Comparison of ENCODE assay signal across 18 cellular contexts in the genomic region with DNA sequence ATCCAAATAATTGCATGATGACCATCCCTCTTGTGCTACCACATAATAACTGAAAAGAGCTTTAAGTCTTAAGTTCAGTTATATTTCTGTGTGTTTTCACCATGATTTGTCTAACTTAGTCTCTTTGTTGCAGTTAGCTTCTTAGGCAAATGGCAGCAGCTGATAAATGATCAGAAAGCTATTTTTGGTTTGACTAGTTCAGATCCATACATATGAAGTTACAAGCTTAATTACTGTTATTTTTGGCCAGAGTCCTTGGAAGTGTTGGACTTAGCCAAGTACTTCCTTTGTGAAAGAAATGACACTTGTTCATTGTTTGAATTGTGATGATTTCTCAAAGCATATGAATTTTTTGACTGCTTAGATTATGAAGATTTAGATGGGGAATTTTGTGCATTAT. TPM values are rescaled to one million over a fixed set of nuclear protein-coding genes. Genes with fewer than 3 reads are reported as not detected.
DNase-seq lines count a peak whose midpoint lies in the region; ATAC-seq, FAIRE-seq and TF ChIP-seq lines count a peak whose summit lies in the region.
"Had no signal": no experiment of that assay in that cellular context is flagged by ENCODE, and none has a peak within 500 bp of the region (broad histone marks: within the 10 kb centered on the region; RNA-seq: fewer than 3 reads in every experiment).

No MANE protein-coding gene starts in this region.

- H3K27me3 ChIP-seq in small intestine (ENCODE audit: control insufficient read depth in 2 of 2, insufficient read depth in 2 of 2, low read length in 2 of 2), result no peaks in the 10 kb centered on the region

- peaks cover 13% of the 10 kb centered on the region for H3K4me1 ChIP-seq in HEK293 (ENCODE audit: control insufficient read depth, insufficient read depth, low read length)
- H3K4me1 ChIP-seq in small intestine (ENCODE audit: control insufficient read depth in 2 of 2, insufficient read depth in 1 of 2, low read depth in 1 of 2, low read length in 1 of 2), result peaks cover 0 to 3% of the 10 kb centered on the region in 2 donors

- H3K36me3 ChIP-seq in HEK293 (ENCODE audit: control insufficient read depth in 2 of 2, insufficient read depth in 1 of 2, low read length in 2 of 2) (no peaks in the 10 kb centered on the region), small intestine (ENCODE audit: control insufficient read depth in 2 of 2, insufficient read depth in 2 of 2, low read length in 2 of 2) (no peaks in the 10 kb centered on the region)

- H3K9me3 ChIP-seq in HEK293 (ENCODE audit: control insufficient read depth, insufficient read depth, low read depth, low read length) (no peaks in the 10 kb centered on the region), small intestine (ENCODE audit: control insufficient read depth, low read depth) (no peaks in the 10 kb centered on the region)

- TF ChIP-seq CTCF in HEK293 (tag by site-specific recombination; IDR thresholded peaks at IDR 0.05), result no peak

- H3K27ac ChIP-seq in HEK293 (ENCODE audit: extremely low read depth, low read depth, low read length) (no peak overlapping the region), small intestine (ENCODE audit: low read depth in 1 of 2, low read length in 1 of 2) (no peak overlapping the region)
- H3K27ac ChIP-seq: KMS-11 had no signal

- CTCF ChIA-PET in HEK293 (lab: Yijun Ruan, JAX), result interaction anchor here (0.6 to 2.5 kb wide), 3 partner anchors 9 to 322 kb away, joined by 3 to 10 read pairs (median 6); no protein-coding TSS in a partner anchor

- H3K4me3 ChIP-seq in HEK293 (ENCODE audit: low read depth, low read length), result no peak overlapping the region
- no peak overlapping the region for H3K4me3 ChIP-seq in small intestine (ENCODE audit: low read depth in 1 of 2, low read length in 2 of 2)

- peak; percentile 30 for DNase-seq in EL
- DNase-seq in astrocyte of the hippocampus (ENCODE audit: low read depth, low spot score), result peak; percentile 29
- peak; percentile 33 to 72 for DNase-seq in lung microvascular endothelial cell (ENCODE audit: low read depth in 2 of 2)
- DNase-seq in NCI-H510A treated with DMSO at 0.1 percent for 48 hours (lab: John Stamatoyannopoulos, UW), result no peak
- DNase-seq in small intestine, result no peak
- DNase-seq: C1 segment of cervical spinal cord; NCI-H1694 treated with DMSO at 0.1 percent for 48 hours; nephron progenitor cell; stimulated activated CD4-positive, alpha-beta T cell treated with anti-CD3 and anti-CD28 coated beads, Interleukin-4, amount 100 ng/mL, for 4 hours; stimulated activated naive B cell treated with anti-CD40 and anti-IgM and Interleukin-4, amounts not matched to agents 10 μg/mL and 1 μg/mL and 100 μg/mL, for 72 hours; T-helper 9 cell had no signal

- ATAC-seq in GM18868 (IDR thresholded peaks at IDR 0.05; ENCODE audit: unreplicated experiment), result no peak
- ATAC-seq: Right ventricle myocardium inferior, sciatic nerve had no signal

- POLR2A ChIA-PET in HEK293 (lab: Yijun Ruan, JAX), result interaction anchor here (0.7 to 0.9 kb wide), 2 partner anchors 53 to 112 kb away, joined by 3 read pairs; no protein-coding TSS in a partner anchor

- FAIRE-seq in small intestine (lab: Jason Lieb, UNC), result no peak
- FAIRE-seq: colon, urothelium cell line had no signal

TF ChIP-seq in HEK293, 187 proteins besides CTCF, POLR2A, EP300 and RAD21:
- TF ChIP-seq FEZF1 (tag by site-specific recombination; IDR thresholded peaks at IDR 0.05) (peak; percentile 52; the same call in 1 of the 2 replicates), GLI4 (tag by site-specific recombination; IDR thresholded peaks at IDR 0.05) (no peak)
- TF ChIP-seq, protein P1, sequence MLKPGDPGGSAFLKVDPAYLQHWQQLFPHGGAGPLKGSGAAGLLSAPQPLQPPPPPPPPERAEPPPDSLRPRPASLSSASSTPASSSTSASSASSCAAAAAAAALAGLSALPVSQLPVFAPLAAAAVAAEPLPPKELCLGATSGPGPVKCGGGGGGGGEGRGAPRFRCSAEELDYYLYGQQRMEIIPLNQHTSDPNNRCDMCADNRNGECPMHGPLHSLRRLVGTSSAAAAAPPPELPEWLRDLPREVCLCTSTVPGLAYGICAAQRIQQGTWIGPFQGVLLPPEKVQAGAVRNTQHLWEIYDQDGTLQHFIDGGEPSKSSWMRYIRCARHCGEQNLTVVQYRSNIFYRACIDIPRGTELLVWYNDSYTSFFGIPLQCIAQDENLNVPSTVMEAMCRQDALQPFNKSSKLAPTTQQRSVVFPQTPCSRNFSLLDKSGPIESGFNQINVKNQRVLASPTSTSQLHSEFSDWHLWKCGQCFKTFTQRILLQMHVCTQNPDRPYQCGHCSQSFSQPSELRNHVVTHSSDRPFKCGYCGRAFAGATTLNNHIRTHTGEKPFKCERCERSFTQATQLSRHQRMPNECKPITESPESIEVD (tag by site-specific recombination; IDR thresholded peaks at IDR 0.05), result peak; percentile 15; the same call in 1 of the 2 replicates

RNA-seq across cellular contexts. Expression of a gene that starts 54.2 kb away (rescaled TPM):
- total RNA-seq in lung microvascular endothelial cell, result 6.8 and 8.5 TPM in 2 replicates
- 1 to 10 TPM; 4.9 to 6.5 (median 6.3) TPM for polyA plus RNA-seq in small intestine

Comparison
In these comparisons a context has a peak if more than half of its experiments do, and no peak if none do; other contexts are left out.
1. DNase-seq: peak in EL (single experiment), astrocyte of the hippocampus (single experiment) and lung microvascular endothelial cell (2 of 2); none in NCI-H510A treated with DMSO at 0.1 percent for 48 hours (single experiment) and small intestine (single experiment).